Comparison of ENCODE assay signal across 1 cellular context in the genomic region with DNA sequence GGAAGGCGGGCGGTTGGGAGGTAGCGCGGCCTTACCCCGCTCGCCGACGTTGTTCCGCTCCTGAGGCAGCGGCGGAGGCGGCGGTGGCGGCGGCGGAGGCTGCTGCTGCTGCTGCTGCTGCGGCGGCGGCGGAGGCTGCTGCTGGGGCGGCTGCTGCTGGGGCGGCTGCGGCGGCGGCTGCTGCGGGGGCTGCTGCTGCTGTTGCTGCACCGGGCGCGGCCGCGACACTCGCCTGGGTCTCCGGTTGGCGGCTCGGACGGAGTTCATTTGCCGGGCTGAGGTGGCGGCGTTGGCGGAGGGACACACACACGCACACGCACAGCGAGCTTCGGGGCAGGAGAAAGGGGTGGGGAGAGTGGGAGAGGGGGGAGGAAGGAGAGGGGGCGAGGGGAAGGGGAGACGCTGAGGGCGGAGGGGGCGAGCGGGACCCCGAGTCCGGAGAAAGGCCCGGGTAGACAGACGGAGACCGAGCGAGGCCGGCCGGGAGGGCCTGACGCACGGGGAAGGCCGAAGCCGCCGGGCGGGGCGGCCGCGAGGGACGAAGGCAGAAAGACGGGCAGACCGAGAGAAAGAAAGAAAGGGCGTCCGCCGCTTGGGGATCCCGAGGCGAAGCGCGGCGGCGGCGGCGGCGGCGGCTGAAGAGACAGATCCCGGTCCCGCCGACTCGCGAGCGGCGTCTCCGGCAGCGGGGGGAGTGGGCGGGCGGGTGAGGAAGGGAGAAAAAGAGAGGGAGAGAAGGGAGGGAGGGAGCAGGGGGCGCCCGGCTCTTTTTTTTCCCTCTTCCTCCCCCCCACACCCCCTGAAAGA.
A peak's percentile ranks its signal among the peaks of the same experiment; 100 is the strongest.
TF ChIP-seq lines count a peak whose summit lies in the region.

No MANE protein-coding gene starts in this region.

TF ChIP-seq in K562, 482 proteins besides CTCF, POLR2A, EP300 and RAD21 (continued from another document):
- TF ChIP-seq RREB1 (CRISPR knock-in tag; IDR thresholded peaks at IDR 0.05), result no peak
- no peak for TF ChIP-seq SMARCB1 (IDR thresholded peaks at IDR 0.05; ENCODE audit: insufficient read length, low read depth)
- TF ChIP-seq ELF4 (CRISPR knock-in tag; IDR thresholded peaks at IDR 0.05), result no peak
- TF ChIP-seq, protein P1, sequence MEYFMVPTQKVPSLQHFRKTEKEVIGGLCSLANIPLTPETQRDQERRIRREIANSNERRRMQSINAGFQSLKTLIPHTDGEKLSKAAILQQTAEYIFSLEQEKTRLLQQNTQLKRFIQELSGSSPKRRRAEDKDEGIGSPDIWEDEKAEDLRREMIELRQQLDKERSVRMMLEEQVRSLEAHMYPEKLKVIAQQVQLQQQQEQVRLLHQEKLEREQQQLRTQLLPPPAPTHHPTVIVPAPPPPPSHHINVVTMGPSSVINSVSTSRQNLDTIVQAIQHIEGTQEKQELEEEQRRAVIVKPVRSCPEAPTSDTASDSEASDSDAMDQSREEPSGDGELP (CRISPR knock-in tag; IDR thresholded peaks at IDR 0.05; ENCODE audit: borderline replicate concordance), result 0 out of 2 replicates have a peak, but pooled peaks have one; percentile 40
- TF ChIP-seq, protein P2, sequence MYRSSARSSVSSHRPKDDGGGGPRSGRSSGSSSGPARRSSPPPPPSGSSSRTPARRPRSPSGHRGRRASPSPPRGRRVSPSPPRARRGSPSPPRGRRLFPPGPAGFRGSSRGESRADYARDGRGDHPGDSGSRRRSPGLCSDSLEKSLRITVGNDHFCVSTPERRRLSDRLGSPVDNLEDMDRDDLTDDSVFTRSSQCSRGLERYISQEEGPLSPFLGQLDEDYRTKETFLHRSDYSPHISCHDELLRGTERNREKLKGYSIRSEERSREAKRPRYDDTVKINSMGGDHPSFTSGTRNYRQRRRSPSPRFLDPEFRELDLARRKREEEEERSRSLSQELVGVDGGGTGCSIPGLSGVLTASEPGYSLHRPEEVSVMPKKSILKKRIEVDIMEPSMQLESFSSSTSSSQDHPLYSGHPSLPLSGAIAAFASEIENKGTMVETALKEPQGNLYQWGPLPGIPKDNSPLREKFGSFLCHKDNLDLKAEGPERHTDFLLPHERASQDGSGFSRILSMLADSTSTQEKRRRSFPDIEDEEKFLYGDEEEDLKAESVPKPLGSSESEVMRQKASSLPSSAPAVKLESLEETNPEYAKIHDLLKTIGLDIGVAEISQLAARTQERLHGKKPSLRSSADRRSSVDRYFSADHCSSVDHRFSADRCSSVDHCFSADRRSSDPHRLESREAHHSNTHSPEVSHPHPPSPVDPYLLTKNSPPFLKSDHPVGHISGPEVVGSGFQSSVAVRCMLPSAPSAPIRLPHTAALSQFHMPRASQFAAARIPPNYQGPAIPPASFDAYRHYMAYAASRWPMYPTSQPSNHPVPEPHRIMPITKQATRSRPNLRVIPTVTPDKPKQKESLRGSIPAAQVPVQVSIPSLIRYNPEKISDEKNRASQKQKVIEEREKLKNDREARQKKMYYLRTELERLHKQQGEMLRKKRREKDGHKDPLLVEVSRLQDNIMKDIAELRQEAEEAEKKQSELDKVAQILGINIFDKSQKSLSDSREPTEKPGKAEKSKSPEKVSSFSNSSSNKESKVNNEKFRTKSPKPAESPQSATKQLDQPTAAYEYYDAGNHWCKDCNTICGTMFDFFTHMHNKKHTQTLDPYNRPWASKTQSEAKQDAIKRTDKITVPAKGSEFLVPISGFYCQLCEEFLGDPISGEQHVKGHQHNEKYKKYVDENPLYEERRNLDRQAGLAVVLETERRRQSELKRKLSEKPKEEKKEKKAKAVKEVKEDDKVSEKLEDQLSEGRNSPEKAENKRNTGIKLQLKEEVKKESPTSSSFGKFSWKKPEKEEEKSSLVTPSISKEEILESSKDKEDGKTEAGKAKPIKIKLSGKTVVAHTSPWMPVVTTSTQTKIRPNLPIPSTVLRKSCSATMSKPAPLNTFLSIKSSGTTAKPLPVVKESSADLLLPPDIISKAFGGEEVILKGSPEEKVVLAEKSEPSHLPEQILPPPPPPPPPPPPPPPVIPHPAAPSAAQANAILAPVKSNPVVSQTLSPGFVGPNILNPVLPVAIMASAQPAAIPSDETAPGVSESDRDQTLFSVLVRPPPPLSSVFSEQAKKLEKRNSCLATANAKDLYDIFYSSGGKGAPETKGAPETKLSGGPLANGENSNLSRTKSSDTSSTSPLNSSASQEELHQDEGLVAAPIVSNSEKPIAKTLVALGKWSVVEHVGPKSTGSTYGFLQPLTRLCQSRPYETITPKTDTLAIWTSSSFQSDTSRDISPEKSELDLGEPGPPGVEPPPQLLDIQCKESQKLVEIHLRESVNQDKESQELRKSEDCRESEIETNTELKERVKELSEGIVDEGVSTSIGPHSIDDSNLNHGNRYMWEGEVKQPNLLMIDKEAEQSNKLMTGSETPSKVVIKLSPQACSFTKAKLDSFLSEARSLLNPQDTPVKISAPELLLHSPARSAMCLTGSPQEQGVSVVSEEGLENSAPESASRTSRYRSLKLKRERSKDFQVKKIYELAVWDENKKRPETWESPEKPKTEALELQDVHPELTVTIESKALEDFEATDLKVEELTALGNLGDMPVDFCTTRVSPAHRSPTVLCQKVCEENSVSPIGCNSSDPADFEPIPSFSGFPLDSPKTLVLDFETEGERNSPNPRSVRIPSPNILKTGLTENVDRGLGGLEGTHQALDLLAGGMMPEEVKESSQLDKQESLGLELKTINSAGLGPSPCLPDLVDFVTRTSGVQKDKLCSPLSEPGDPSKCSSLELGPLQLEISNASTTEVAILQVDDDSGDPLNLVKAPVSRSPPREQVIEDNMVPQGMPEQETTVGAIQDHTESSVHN (IDR thresholded peaks at IDR 0.05; ENCODE audit: borderline replicate concordance in 1 of 2, low read depth in 1 of 2), result no peak
- TF ChIP-seq CHD1 (IDR thresholded peaks at IDR 0.05; ENCODE audit: low read length), result peak; percentile 43
- 0 out of 2 replicates have a peak, but pooled peaks have one; percentile 4 for TF ChIP-seq SUPT5H (IDR thresholded peaks at IDR 0.05)
- no peak for TF ChIP-seq DNMT1 (IDR thresholded peaks at IDR 0.05)
- peak; percentile 77 for TF ChIP-seq HNRNPK (IDR thresholded peaks at IDR 0.05; ENCODE audit: low read depth, low read length, poor library complexity, severe bottlenecking)
- no peak for TF ChIP-seq ZNF232 (CRISPR knock-in tag; IDR thresholded peaks at IDR 0.05)
- TF ChIP-seq KAT2B (IDR thresholded peaks at IDR 0.05; ENCODE audit: low read depth, low read length), result no peak
- TF ChIP-seq BRD4 (IDR thresholded peaks at IDR 0.05), result peak; percentile 49; the same call in 1 of the 2 replicates
- no peak for TF ChIP-seq XRCC5 (IDR thresholded peaks at IDR 0.05; ENCODE audit: low read depth, low read length)
- no peak for TF ChIP-seq MAFF (IDR thresholded peaks at IDR 0.05; ENCODE audit: low read length)
- peak; percentile 73 for TF ChIP-seq ZFX (CRISPR knock-in tag; IDR thresholded peaks at IDR 0.05)
- TF ChIP-seq TARDBP (IDR thresholded peaks at IDR 0.05), result no peak
- TF ChIP-seq CBFA2T2 (conservative IDR thresholded peaks at IDR 0.05), result no peak
- TF ChIP-seq CGGBP1 (CRISPR knock-in tag; IDR thresholded peaks at IDR 0.05), result no peak; the same call in 1 of the 2 replicates
- no peak for TF ChIP-seq KHSRP (IDR thresholded peaks at IDR 0.05)
- no peak for TF ChIP-seq NFATC3 (IDR thresholded peaks at IDR 0.05)
- no peak for TF ChIP-seq ASH1L (IDR thresholded peaks at IDR 0.05; ENCODE audit: borderline replicate concordance, low read depth, partially characterized antibody)
